Comparison of ENCODE assay signal across 6 cellular contexts in the genomic region with DNA sequence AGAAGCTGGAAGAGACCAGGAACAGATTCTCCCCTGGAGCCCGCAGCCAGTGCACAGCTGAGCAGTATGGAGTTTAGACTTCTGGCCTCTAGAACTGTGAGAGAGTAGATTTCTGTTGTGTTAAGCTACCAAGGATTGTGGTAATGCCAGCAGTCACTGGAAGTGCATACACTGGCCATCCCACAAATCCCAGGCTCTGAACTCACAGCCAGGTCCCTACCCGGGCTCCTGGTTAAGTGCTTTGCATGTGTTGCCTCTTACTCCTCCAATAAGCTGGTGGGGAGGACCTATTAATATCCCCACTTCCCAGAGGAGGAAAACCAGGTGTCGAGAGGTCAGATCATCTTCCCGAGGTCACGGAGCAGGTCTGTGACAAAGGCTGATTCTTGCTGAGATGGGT.
DNase-seq lines count a peak whose midpoint lies in the region; ATAC-seq and TF ChIP-seq lines count a peak whose summit lies in the region.
"Not testable (repeated sequence)": the region's sequence is repeated elsewhere in the genome, so short reads cannot be mapped to it uniquely, and the experiment has no call there.

No MANE protein-coding gene starts in this region.

- H3K79me2 ChIP-seq in Karpas-422 (ENCODE audit: low read length); SU-DHL-6 (ENCODE audit: insufficient read depth, low read length): not testable (repeated sequence)

- H2AFZ ChIP-seq in Karpas-422 (ENCODE audit: low read length); SU-DHL-6 (ENCODE audit: low read depth, low read length, severe bottlenecking): not testable (repeated sequence)

- DNase-seq in Karpas-422, naive B cell: not testable (repeated sequence)
- DNase-seq in ecto neural progenitor cell (ENCODE audit: low spot score) (peak; percentile 16), left lobe of liver (ENCODE audit: low spot score) (peak; percentile 11)

- not testable (repeated sequence) for H3K4me3 Mint-ChIP-seq in activated T-helper 17 cell treated with anti-CD3 and anti-CD28 coated beads, Interleukin-2, amount 50 U/mL, for 72 hours
- H3K4me3 Mint-ChIP-seq in naive B cell: peak overlapping the region in 1 of 8 donors; percentile 43

- H3K4me2 ChIP-seq in Karpas-422 (ENCODE audit: low read depth, low read length, poor library complexity, severe bottlenecking); SU-DHL-6 (ENCODE audit: low read depth, low read length, poor library complexity, severe bottlenecking): not testable (repeated sequence)

- H3K9me3 ChIP-seq in Karpas-422 (ENCODE audit: low read length); SU-DHL-6 (ENCODE audit: insufficient read depth, low read length): not testable (repeated sequence)

- H3K9ac ChIP-seq in Karpas-422 (ENCODE audit: low read length); SU-DHL-6 (ENCODE audit: low read length): not testable (repeated sequence)

- peak overlapping the region; percentile 48 for H3K27ac Mint-ChIP-seq in activated T-helper 17 cell treated with anti-CD3 and anti-CD28 coated beads, Interleukin-2, amount 50 U/mL, for 72 hours
- H3K27ac Mint-ChIP-seq in naive B cell: peak overlapping the region in 4 of 6 donors; percentile 1 to 92 (median 43)

- H3K27me3 Mint-ChIP-seq in activated T-helper 17 cell treated with anti-CD3 and anti-CD28 coated beads, Interleukin-2, amount 50 U/mL, for 72 hours; naive B cell: not testable (repeated sequence)

- not testable (repeated sequence) for H3K27me3 ChIP-seq in Karpas-422 (ENCODE audit: low read length); SU-DHL-6 (ENCODE audit: low read length)

- H3K4me3 ChIP-seq in Karpas-422 (ENCODE audit: low read length); SU-DHL-6 (ENCODE audit: insufficient read depth, low read length, poor library complexity, severe bottlenecking): not testable (repeated sequence)

- H3F3A ChIP-seq in SU-DHL-6 (ENCODE audit: insufficient read depth): peaks cover 47% of the 10 kb centered on the region

- not testable (repeated sequence) for H3K9me2 ChIP-seq in Karpas-422 (replicated peaks; ENCODE audit: insufficient read depth, low read length); SU-DHL-6 (replicated peaks; ENCODE audit: insufficient read depth, low read length)

- H3K36me3 Mint-ChIP-seq in activated T-helper 17 cell treated with anti-CD3 and anti-CD28 coated beads, Interleukin-2, amount 50 U/mL, for 72 hours (ENCODE audit: low read depth); naive B cell: not testable (repeated sequence)

- ATAC-seq in activated T-helper 17 cell treated with anti-CD3 and anti-CD28 coated beads, Interleukin-2, amount 50 U/mL, for 72 hours (replicated peaks); left lobe of liver; naive B cell (ENCODE audit: low read depth in 2 of 2): not testable (repeated sequence)

- H4K20me1 ChIP-seq in Karpas-422 (ENCODE audit: insufficient read depth, low read depth, low read length); SU-DHL-6 (ENCODE audit: low read depth, low read length): not testable (repeated sequence)

- H3K4me1 Mint-ChIP-seq in activated T-helper 17 cell treated with anti-CD3 and anti-CD28 coated beads, Interleukin-2, amount 50 U/mL, for 72 hours: not testable (repeated sequence)
- H3K4me1 Mint-ChIP-seq in naive B cell: peaks cover 18 to 32% (median 25%) of the 10 kb centered on the region in 3 donors

- H3K9me3 Mint-ChIP-seq in activated T-helper 17 cell treated with anti-CD3 and anti-CD28 coated beads, Interleukin-2, amount 50 U/mL, for 72 hours; naive B cell: not testable (repeated sequence)

- H3K4me1 ChIP-seq in Karpas-422 (ENCODE audit: low read length): peaks cover 78% of the 10 kb centered on the region

- not testable (repeated sequence) for H3K36me3 ChIP-seq in Karpas-422 (ENCODE audit: insufficient read depth, low read length); SU-DHL-6 (ENCODE audit: low read length)

- not testable (repeated sequence) for TF ChIP-seq CTCF in SU-DHL-6 (IDR thresholded peaks at IDR 0.05; ENCODE audit: insufficient read depth, low read length, poor library complexity, severe bottlenecking)

- H3K27ac ChIP-seq in Karpas-422 (ENCODE audit: low read length) (peak overlapping the region; percentile 97), SU-DHL-6 (ENCODE audit: low read depth, low read length) (peak overlapping the region; percentile 99)
